Comparison of ENCODE assay signal across 8 cellular contexts in the genomic region with DNA sequence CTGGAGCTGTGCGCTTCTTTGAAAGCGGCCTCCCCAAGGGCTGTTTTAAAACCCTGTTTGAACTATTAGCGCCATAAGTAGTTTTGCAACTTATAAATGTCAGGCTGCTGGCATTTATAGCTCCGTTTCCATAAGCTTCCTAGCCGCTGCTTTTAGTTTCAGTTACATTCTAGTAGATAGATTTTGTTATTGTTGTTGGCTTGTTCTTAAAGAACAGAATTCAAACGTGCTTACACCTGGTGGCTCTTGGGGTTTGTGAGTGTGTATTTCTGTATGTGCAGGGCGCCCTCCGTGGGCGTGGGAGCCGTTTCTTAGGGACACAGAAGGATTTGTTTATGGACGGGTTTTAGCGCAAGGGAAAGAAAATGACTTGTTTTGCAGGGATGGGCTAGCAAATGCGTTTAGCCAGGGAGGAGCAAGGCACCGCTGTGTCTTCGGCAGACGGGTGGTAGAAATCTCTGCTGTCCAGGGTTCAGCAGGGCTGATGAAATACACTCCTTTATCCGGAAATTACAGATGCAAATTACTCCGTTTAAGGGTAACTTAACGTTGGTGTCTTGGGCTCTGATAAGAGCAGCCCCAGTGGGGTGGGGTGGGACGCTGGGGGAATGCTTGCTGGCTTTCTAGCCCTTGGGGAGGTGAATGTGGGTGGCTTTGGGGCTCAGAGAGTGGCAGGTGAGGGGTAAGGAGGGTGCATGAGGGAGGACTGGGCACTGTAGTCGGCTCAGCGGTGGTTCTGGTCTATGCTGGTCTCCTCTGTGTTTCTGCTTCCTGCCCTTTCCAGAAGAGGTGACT. TPM values are rescaled to one million over a fixed set of nuclear protein-coding genes. Genes with fewer than 3 reads are reported as not detected.
A peak's percentile ranks its signal among the peaks of the same experiment; 100 is the strongest.
DNase-seq lines count a peak whose midpoint lies in the region; ATAC-seq and TF ChIP-seq lines count a peak whose summit lies in the region.

No MANE protein-coding gene starts in this region.

- no peak for ATAC-seq in thoracic aorta (ENCODE audit: insufficient number of reproducible peaks, low FRiP score, low read depth)
- no peak for ATAC-seq in left lobe of liver

- in situ Hi-C loops in astrocyte of the cerebellum (cut with HindIII; ENCODE audit: low sequenced_read_pairs) = no loop called here

- DNase-seq in NCI-H2227 (lab: John Stamatoyannopoulos, UW; ENCODE audit: unreplicated experiment) (peak; percentile 2), NCI-H2227 treated with DMSO at 0.1 percent for 48 hours (lab: John Stamatoyannopoulos, UW) (no peak), astrocyte of the cerebellum (ENCODE audit: low read depth) (no peak), left kidney (ENCODE audit: low read depth, low spot score) (peak; percentile 39), thoracic aorta (ENCODE audit: low spot score) (no peak), left lobe of liver (ENCODE audit: low spot score) (no peak), NCI-H187 treated with DMSO at 0.1 percent for 48 hours (lab: John Stamatoyannopoulos, UW) (no peak)

- peak overlapping the region; percentile 61 for H3K4me3 ChIP-seq in HUES48 (ENCODE audit: low read depth, low read length)
- H3K4me3 ChIP-seq in astrocyte of the cerebellum (ENCODE audit: low read depth, low read length) = peak overlapping the region; percentile 38
- H3K4me3 ChIP-seq in thoracic aorta = peak overlapping the region; percentile 58

- TF ChIP-seq CTCF in astrocyte of the cerebellum (IDR thresholded peaks at IDR 0.05; ENCODE audit: low read depth, low read length, missing control alignments) = no peak
- TF ChIP-seq CTCF in thoracic aorta (IDR thresholded peaks at IDR 0.05) = no peak

- no peaks in the 10 kb centered on the region for H3K36me3 ChIP-seq in HUES48 (ENCODE audit: control insufficient read depth, insufficient read depth, low read length)
- no peaks in the 10 kb centered on the region for H3K36me3 ChIP-seq in thoracic aorta

- H3K9me3 ChIP-seq in HUES48 (ENCODE audit: control insufficient read depth, insufficient read depth, low read length) (no peaks in the 10 kb centered on the region), thoracic aorta (no peaks in the 10 kb centered on the region)

- H3K27me3 ChIP-seq in HUES48 (ENCODE audit: control insufficient read depth, insufficient read depth, low read length) (peaks cover 66% of the 10 kb centered on the region), thoracic aorta (replicated peaks; ENCODE audit: insufficient read depth) (no peaks in the 10 kb centered on the region)

- H3K27ac ChIP-seq in HUES48 (ENCODE audit: low read depth, low read length) (no peak overlapping the region), thoracic aorta (no peak overlapping the region)

- peaks cover 10% of the 10 kb centered on the region; the same call in 1 of the 2 replicates for H3K4me1 ChIP-seq in HUES48 (ENCODE audit: control insufficient read depth, insufficient read depth, low read length)
- H3K4me1 ChIP-seq in thoracic aorta (ENCODE audit: control insufficient read depth in 1 of 2, low read depth in 2 of 2) = peaks cover 6 to 19% of the 10 kb centered on the region in 2 donors

- H3K9ac ChIP-seq in HUES48 (ENCODE audit: low read depth, low read length) = no peak overlapping the region

RNA-seq across cellular contexts. Expression of a gene that starts 0.7 kb away (rescaled TPM):
- total RNA-seq in thoracic aorta (1 to 10 TPM in 1 of 2 donors, not detected in 1; 2.6 TPM), left lobe of liver (0.60 TPM)

Comparison
In these comparisons a context has a peak if more than half of its experiments do, and no peak if none do; other contexts are left out.
1. DNase-seq: peak in NCI-H2227 (single experiment) and left kidney (single experiment); none in NCI-H2227 treated with DMSO at 0.1 percent for 48 hours (single experiment), astrocyte of the cerebellum (single experiment), thoracic aorta (single experiment), left lobe of liver (single experiment) and NCI-H187 treated with DMSO at 0.1 percent for 48 hours (single experiment).
2. Peak in every context shown above with its lines, with median percentiles within 50 percentile points of each other: H3K4me3 ChIP-seq.